In the genomic region with DNA sequence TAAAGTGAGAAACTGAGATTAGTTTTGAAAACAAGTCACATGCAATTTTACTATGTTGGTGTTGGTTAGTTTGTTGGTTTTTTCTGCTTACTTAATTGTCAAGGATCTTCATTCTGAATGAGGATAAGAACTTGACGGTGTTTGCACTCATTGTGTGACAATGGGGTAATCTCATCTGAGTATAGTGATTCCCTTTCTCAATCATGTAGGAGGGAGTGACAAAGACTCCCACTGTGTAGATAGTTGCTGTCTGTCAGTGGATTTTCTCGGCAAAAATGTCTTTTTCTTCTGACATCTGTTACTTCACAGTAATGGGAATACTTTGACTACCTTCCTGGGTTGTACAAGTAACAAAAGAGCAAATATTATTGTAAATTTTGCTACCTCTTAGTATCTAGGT, we compare ENCODE assay signal across 17 cellular contexts. TPM values are rescaled to one million over a fixed set of nuclear protein-coding genes. Genes with fewer than 3 reads are reported as not detected.
DNase-seq lines count a peak whose midpoint lies in the region; TF ChIP-seq lines count a peak whose summit lies in the region.
"Had no signal": no experiment of that assay in that cellular context is flagged by ENCODE, and none has a peak within 500 bp of the region (broad histone marks: within the 10 kb centered on the region; RNA-seq: fewer than 3 reads in every experiment).

No MANE protein-coding gene starts in this region.

- peak overlapping the region; percentile 2 for H3K9ac ChIP-seq in endodermal cell (ENCODE audit: extremely low read depth, low read length, poor library complexity, severe bottlenecking)
- no peak overlapping the region for H3K9ac ChIP-seq in neural progenitor cell

- H4K20me1 ChIP-seq in neural progenitor cell (ENCODE audit: low read depth), result no peaks in the 10 kb centered on the region

- TF ChIP-seq EP300 in ovary (IDR thresholded peaks at IDR 0.05), result no peak

- H3K4me2 ChIP-seq in neural progenitor cell, result peak overlapping the region; percentile 32

- H3K9me3 Mint-ChIP-seq in endodermal cell (peaks cover 11% of the 10 kb centered on the region), neural progenitor cell (no peaks in the 10 kb centered on the region)
- H3K9me3 Mint-ChIP-seq: CD4-positive, alpha-beta T cell had no signal

- no peak for TF ChIP-seq CTCF in endodermal cell (conservative IDR thresholded peaks at IDR 0.05)
- TF ChIP-seq CTCF in neural progenitor cell (IDR thresholded peaks at IDR 0.05), result no peak
- TF ChIP-seq CTCF in ovary (IDR thresholded peaks at IDR 0.05), result no peak

- H3K27ac ChIP-seq in endodermal cell (ENCODE audit: low read depth, low read length) (no peak overlapping the region), neural progenitor cell (no peak overlapping the region), ovary (no peak overlapping the region)
- H3K27ac ChIP-seq: C4-2B had no signal

- WGBS in endodermal cell (ENCODE audit: insufficient coverage in 1 of 2, insufficient read length in 1 of 2), 2 experiments, result 18 to 67% methylated on average over 1 to 2 of the region's 2 CpGs
- WGBS in ovary, 3 donors, result 58 to 61% (median 60%) methylated on average over 2 of the region's 2 CpGs

- no peaks in the 10 kb centered on the region for H3F3A ChIP-seq in neural progenitor cell (ENCODE audit: low read depth)

- H3K36me3 ChIP-seq in endodermal cell (ENCODE audit: control insufficient read depth, insufficient read depth, low read length) (peaks cover 20% of the 10 kb centered on the region), neural progenitor cell (no peaks in the 10 kb centered on the region), ovary (no peaks in the 10 kb centered on the region)
- H3K36me3 ChIP-seq: HAP-1 had no signal

- H3K4me1 Mint-ChIP-seq in endodermal cell (peaks cover 33% of the 10 kb centered on the region), neural progenitor cell (peaks cover 3% of the 10 kb centered on the region)

- H3K27me3 Mint-ChIP-seq in endodermal cell (ENCODE audit: insufficient read depth) (no peaks in the 10 kb centered on the region), neural progenitor cell (ENCODE audit: insufficient read depth, low read depth) (peaks cover 3% of the 10 kb centered on the region)
- H3K27me3 Mint-ChIP-seq: CD4-positive, alpha-beta T cell had no signal

- no peak for TF ChIP-seq POLR2A in ovary (IDR thresholded peaks at IDR 0.05)

- H2AFZ ChIP-seq in neural progenitor cell (replicated peaks), result no peak overlapping the region

- no peaks in the 10 kb centered on the region for H3K79me2 ChIP-seq in neural progenitor cell (ENCODE audit: low read depth)

- H3K4me3 Mint-ChIP-seq in endodermal cell (no peak overlapping the region), neural progenitor cell (no peak overlapping the region)
- H3K4me3 Mint-ChIP-seq: CD4-positive, alpha-beta T cell had no signal

- peak; percentile 10 for DNase-seq in NCI-H748 (lab: John Stamatoyannopoulos, UW; ENCODE audit: unreplicated experiment)
- DNase-seq in NCI-H748 treated with DMSO at 0.1 percent for 48 hours (lab: John Stamatoyannopoulos, UW), result no peak
- DNase-seq in endodermal cell, result no peak
- DNase-seq in neural progenitor cell (ENCODE audit: low spot score), result no peak
- no peak for DNase-seq in KG1 (lab: John Stamatoyannopoulos, UW)
- DNase-seq in DMS153 (lab: John Stamatoyannopoulos, UW), result no peak
- no peak for DNase-seq in ovary
- DNase-seq: ACHN; AML-193; Caco-2; CD4-positive, alpha-beta T cell; DND-41; EL had no signal

- intact Hi-C loops in ovary (cut with DNase I), result no loop called here

- H3K27ac Mint-ChIP-seq in endodermal cell (no peak overlapping the region), neural progenitor cell (no peak overlapping the region)
- H3K27ac Mint-ChIP-seq: CD4-positive, alpha-beta T cell had no signal

- H3K36me3 Mint-ChIP-seq in endodermal cell (ENCODE audit: low read depth) (peaks cover 23% of the 10 kb centered on the region), neural progenitor cell (no peaks in the 10 kb centered on the region)

- H3K27me3 ChIP-seq in endodermal cell (ENCODE audit: control insufficient read depth, insufficient read depth, low read length, poor library complexity, severe bottlenecking) (no peaks in the 10 kb centered on the region), neural progenitor cell (no peaks in the 10 kb centered on the region), ovary (no peaks in the 10 kb centered on the region)

- H3K9me3 ChIP-seq in endodermal cell (ENCODE audit: control insufficient read depth, low read length), result peaks cover 8% of the 10 kb centered on the region
- H3K9me3 ChIP-seq in neural progenitor cell (ENCODE audit: low read depth), result no peaks in the 10 kb centered on the region
- no peaks in the 10 kb centered on the region for H3K9me3 ChIP-seq in ovary
- H3K9me3 ChIP-seq: Caco-2, HAP-1 had no signal

- H3K4me1 ChIP-seq in endodermal cell (ENCODE audit: control insufficient read depth, insufficient read depth, low read length), result peaks cover 3% of the 10 kb centered on the region
- H3K4me1 ChIP-seq in neural progenitor cell, result peaks cover 18% of the 10 kb centered on the region
- no peaks in the 10 kb centered on the region for H3K4me1 ChIP-seq in ovary (ENCODE audit: insufficient read depth)
- H3K4me1 ChIP-seq: Caco-2, HAP-1 had no signal

- peak overlapping the region; percentile 47 for H3K4me3 ChIP-seq in endodermal cell (ENCODE audit: low read length)
- H3K4me3 ChIP-seq in neural progenitor cell, result no peak overlapping the region
- no peak overlapping the region for H3K4me3 ChIP-seq in ovary
- H3K4me3 ChIP-seq: GM12878, HAP-1 had no signal

RNA-seq across cellular contexts. Expression of a gene that starts 23.5 kb away (rescaled TPM):
- total RNA-seq in endodermal cell, result 10 to 100 TPM; 12.0 to 15.0 TPM
- 8.1 TPM for polyA plus RNA-seq in endodermal cell (2013, experiment 1 of 2)
- polyA plus RNA-seq in endodermal cell (2013, experiment 2 of 2), result 7.6 TPM
- 2.2 and 2.3 TPM in 2 replicates for total RNA-seq in neural progenitor cell (ENCODE audit: low replicate concordance)
- total RNA-seq in ovary, result 1 to 10 TPM in 1 of 7 donors, under 1 TPM in 5, not detected in 1; 0.08 to 1.4 (median 0.21) TPM
- polyA plus RNA-seq in ovary, result under 1 TPM; 0.05 to 0.17 TPM
- total RNA-seq: CD4-positive, alpha-beta T cell; G401 had no signal
